Comparison of ENCODE assay signal across 12 cellular contexts in genomic region chr11:76267563-76267962, GRCh38.
"Had no signal": no experiment of that assay in that cellular context is flagged by ENCODE, and none has a peak within 500 bp of the region (broad histone marks: within the 10 kb centered on the region; RNA-seq: fewer than 3 reads in every experiment).

No MANE protein-coding gene starts in this region.

- ATAC-seq: activated CD4-positive, CD25-positive, alpha-beta regulatory T cell treated with anti-CD3 and anti-CD28 coated beads, Interleukin-2, amount 50 U/mL, for 24 hours; stimulated activated naive CD8-positive, alpha-beta T cell treated with anti-CD3 and anti-CD28 coated beads, Interleukin-15, Interleukin-2, amounts not matched to agents 100 U/mL and 50 U/mL, for 24 hours had no signal

- H3K4me1 ChIP-seq: spleen had no signal

- H3K36me3 ChIP-seq: spleen, thoracic aorta had no signal

- H3K9me3 ChIP-seq: spleen, thoracic aorta had no signal

- DNase-seq: activated effector memory CD4-positive, alpha-beta T cell treated with Interleukin-2 at 50 U/mL for 16 hours; cerebellar nuclear complex; dermis blood vessel endothelial cell; hypothalamus; kidney glomerular epithelial cell; midbrain; naive B cell; spleen; stimulated activated CD4-positive, alpha-beta T cell treated with anti-CD3 and anti-CD28 coated beads, Interleukin-1b, Interleukin-23, amount 100 ng/mL, for 48 hours; stimulated activated naive CD8-positive, alpha-beta T cell treated with anti-CD3 and anti-CD28 coated beads, Interleukin-15, Interleukin-2, amounts not matched to agents 100 U/mL and 50 U/mL, for 24 hours had no signal

- H3K27me3 ChIP-seq: spleen had no signal

- H3K27ac ChIP-seq: spleen, thoracic aorta had no signal

- H3K4me3 ChIP-seq: spleen, thoracic aorta had no signal
